In the genomic region with DNA sequence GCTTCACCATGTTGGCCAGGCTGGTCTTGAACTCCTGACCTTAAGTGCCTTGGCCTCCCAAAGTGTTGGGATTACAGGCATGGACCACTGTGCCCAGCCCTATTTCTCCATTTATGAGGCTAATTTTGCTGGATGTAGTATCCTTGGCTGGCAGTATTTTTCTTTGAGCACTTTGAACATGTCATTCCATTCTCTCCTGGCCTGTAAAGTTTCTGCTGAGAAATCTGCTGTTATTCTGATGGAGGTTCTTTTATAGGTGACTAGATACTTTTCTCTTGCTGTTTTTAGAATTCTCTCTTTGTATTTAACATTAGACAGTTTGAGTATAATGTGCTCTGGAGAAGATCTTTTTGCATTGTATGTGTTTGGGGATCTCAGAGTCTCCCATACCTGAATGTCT, we compare ENCODE assay signal across 8 cellular contexts. TPM values are rescaled to one million over a fixed set of nuclear protein-coding genes. Genes with fewer than 3 reads are reported as not detected.
"Had no signal": no experiment of that assay in that cellular context is flagged by ENCODE, and none has a peak within 500 bp of the region (broad histone marks: within the 10 kb centered on the region; RNA-seq: fewer than 3 reads in every experiment).

No MANE protein-coding gene starts in this region.

- H3K9me3 Mint-ChIP-seq: HFFc6 had no signal

- H3K27ac Mint-ChIP-seq: GM23338, H9, HFFc6 had no signal

- H3K4me3 ChIP-seq: GM23338 had no signal

- H3K4me3 Mint-ChIP-seq: GM23338, H9, HFFc6 had no signal

- H3K27ac ChIP-seq: KMS-11 had no signal

- DNase-seq: H9, HCEC 1CT, HFFc6, Karpas-422, KBM-7 had no signal

RNA-seq across cellular contexts. Expression of a gene that starts 9.1 kb away (rescaled TPM):
- total RNA-seq: HT-29 had no signal
